Comparison of ENCODE assay signal across 1 cellular context in genomic region chr17:42182927-42183734, GRCh38.
TF ChIP-seq lines count a peak whose summit lies in the region.

No MANE protein-coding gene starts in this region.

TF ChIP-seq in K562, 482 proteins besides CTCF, POLR2A, EP300 and RAD21 (continued from another document and continues in another):
- TF ChIP-seq ARID3B (CRISPR knock-in tag; IDR thresholded peaks at IDR 0.05; ENCODE audit: borderline replicate concordance) (no peak), MLLT1 (IDR thresholded peaks at IDR 0.05) (peak; percentile 30 to 67; a peak in 2 of 4 replicates), RBM34 (IDR thresholded peaks at IDR 0.05; ENCODE audit: borderline replicate concordance, insufficient read depth, low read length) (no peak), ADNP (tag; IDR thresholded peaks at IDR 0.05) (no peak), ZFP91 (CRISPR knock-in tag; IDR thresholded peaks at IDR 0.05) (no peak), THRA (IDR thresholded peaks at IDR 0.05) (no peak), CHD7 (IDR thresholded peaks at IDR 0.05; ENCODE audit: low read depth, low read length) (no peak), ARID1B (IDR thresholded peaks at IDR 0.05) (peak; percentile 80), TOE1 (IDR thresholded peaks at IDR 0.05; ENCODE audit: borderline replicate concordance) (peak; percentile 68; the same call in 1 of the 2 replicates), TOE1 (CRISPR knock-in tag; IDR thresholded peaks at IDR 0.05; ENCODE audit: borderline replicate concordance, low read depth) (no peak), RERE (CRISPR knock-in tag; IDR thresholded peaks at IDR 0.05; ENCODE audit: borderline replicate concordance) (no peak), POLR3A (IDR thresholded peaks at IDR 0.05; ENCODE audit: borderline replicate concordance, extremely low read depth, insufficient read depth, insufficient read length) (no peak), HDAC2 (IDR thresholded peaks at IDR 0.05) (peak; percentile 56; the same call in 1 of the 2 replicates), ZNF551 (CRISPR knock-in tag; IDR thresholded peaks at IDR 0.05) (no peak), SMARCB1 (IDR thresholded peaks at IDR 0.05; ENCODE audit: insufficient read length, low read depth) (no peak), HBP1 (CRISPR knock-in tag; IDR thresholded peaks at IDR 0.05) (peak; percentile 58; the same call in 1 of the 2 replicates), MTF1 (CRISPR knock-in tag; IDR thresholded peaks at IDR 0.05; ENCODE audit: borderline replicate concordance) (no peak), ZNF395 (CRISPR knock-in tag; IDR thresholded peaks at IDR 0.05) (no peak), TEAD4 (IDR thresholded peaks at IDR 0.05; ENCODE audit: low read length) (no peak), TEAD4 (CRISPR knock-in tag; IDR thresholded peaks at IDR 0.05; ENCODE audit: borderline replicate concordance) (no peak), NFIX (CRISPR knock-in tag; IDR thresholded peaks at IDR 0.05; ENCODE audit: low read depth) (no peak), SMARCE1 (IDR thresholded peaks at IDR 0.05) (peak; percentile 89), CXXC5 (CRISPR knock-in tag; IDR thresholded peaks at IDR 0.05) (no peak), ZNF354B (CRISPR knock-in tag; IDR thresholded peaks at IDR 0.05) (no peak), FOXM1 (IDR thresholded peaks at IDR 0.05; ENCODE audit: low read depth) (peak; percentile 72), FOXM1 (CRISPR knock-in tag; IDR thresholded peaks at IDR 0.05; ENCODE audit: low read depth) (no peak), YY1 (IDR thresholded peaks at IDR 0.05; ENCODE audit: borderline replicate concordance in 1 of 3, control insufficient read depth in 1 of 3, extremely low read depth in 1 of 3, insufficient read depth in 3 of 3, insufficient read length in 1 of 3, insufficient replicate concordance in 2 of 3, low read depth in 1 of 3, low read length in 2 of 3) (peak in 1 of 3 experiments; percentile 67)
